9 cellular contexts compared by ENCODE assay signal in the genomic region with DNA sequence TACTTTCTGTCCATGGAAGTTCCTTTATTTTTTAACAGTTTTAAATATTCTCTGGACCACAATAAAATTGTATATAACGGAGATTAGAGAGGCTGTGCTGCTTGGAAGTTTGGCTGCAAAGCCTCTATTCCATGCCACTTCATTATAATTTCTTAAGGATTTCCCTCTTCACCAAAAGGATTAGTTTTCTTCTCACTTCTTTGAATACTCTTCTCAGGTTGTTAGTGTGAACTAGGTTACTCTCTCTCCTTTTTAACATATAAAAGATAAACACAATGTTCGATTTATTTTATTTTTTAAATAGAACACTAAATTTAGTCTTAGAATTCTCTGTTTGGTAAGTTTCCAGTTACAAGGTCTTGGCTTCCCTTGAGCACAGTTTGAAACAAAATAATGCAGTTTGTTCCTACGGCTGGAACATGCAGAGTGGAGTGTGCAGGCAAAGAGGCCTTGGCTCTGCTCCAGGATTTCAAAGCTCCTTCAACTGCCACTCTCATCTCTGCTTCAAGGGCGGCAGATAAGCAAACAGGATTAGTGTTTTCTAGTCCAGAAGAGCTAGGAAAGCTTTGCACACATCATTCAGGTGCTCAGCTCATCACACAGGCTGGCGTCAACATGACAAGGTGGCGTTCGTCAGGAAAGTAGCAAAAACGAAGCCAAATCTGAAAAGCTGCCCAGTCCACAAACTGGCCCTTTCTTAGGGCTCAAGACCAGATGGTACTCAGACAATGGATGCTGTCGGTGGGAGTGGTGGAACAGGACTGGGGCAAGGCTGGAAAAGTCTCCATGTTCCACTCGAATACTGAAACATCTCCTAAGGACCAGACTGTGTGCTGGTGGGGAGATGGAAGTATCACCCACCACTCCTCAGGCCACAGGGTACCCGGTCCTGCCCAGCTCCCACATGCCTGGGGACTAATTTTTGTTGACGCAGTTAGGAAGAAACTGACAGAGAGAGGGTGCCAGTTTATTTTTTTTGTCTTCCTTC.
DNase-seq lines count a peak whose midpoint lies in the region; ATAC-seq lines count a peak whose summit lies in the region.
"Had no signal": no experiment of that assay in that cellular context is flagged by ENCODE, and none has a peak within 500 bp of the region (broad histone marks: within the 10 kb centered on the region; RNA-seq: fewer than 3 reads in every experiment).

No MANE protein-coding gene starts in this region.

- H3K4me1 ChIP-seq in endocrine pancreas (ENCODE audit: control insufficient read depth, insufficient read depth, low read length), result no peaks in the 10 kb centered on the region

- peak overlapping the region; percentile 51 for H3K9ac ChIP-seq in endocrine pancreas (ENCODE audit: control insufficient read depth, insufficient read depth, low read length)

- H3K36me3 ChIP-seq in endocrine pancreas (ENCODE audit: control insufficient read depth, insufficient read depth, low read length), result peaks cover 3% of the 10 kb centered on the region

- H3K4me3 ChIP-seq in endocrine pancreas (ENCODE audit: control insufficient read depth, insufficient read depth, low read length), result no peak overlapping the region

- DNase-seq in HUDEP-2 (lab: John Stamatoyannopoulos, UW; ENCODE audit: unreplicated experiment in 76 of 76) (peak in 57 of 76 experiments; percentile 4 to 72 (median 33)), NCI-H524 treated with DMSO at 0.1 percent for 48 hours (lab: John Stamatoyannopoulos, UW) (peak; percentile 94), renal cortical epithelial cell (ENCODE audit: low read depth) (peak; percentile 16), T1000 (lab: John Stamatoyannopoulos, UW) (no peak), MV-4-11 (lab: John Stamatoyannopoulos, UW) (no peak)
- no peak for DNase-seq in activated naive CD4-positive, alpha-beta T cell treated with anti-CD3 and anti-CD28 coated beads, Interleukin-2, amount 50 U/mL, for 16 hours
- DNase-seq: Karpas-422 had no signal

- H3K9me3 ChIP-seq in endocrine pancreas (ENCODE audit: control insufficient read depth, low read length), result no peaks in the 10 kb centered on the region

- ATAC-seq in HG03460 (IDR thresholded peaks at IDR 0.05; ENCODE audit: unreplicated experiment), result no peak

- no peaks in the 10 kb centered on the region for H3K27me3 ChIP-seq in endocrine pancreas (ENCODE audit: control insufficient read depth, insufficient read depth, low read length)

Comparison
In these comparisons a context has a peak if more than half of its experiments do, and no peak if none do; other contexts are left out.
1. DNase-seq: peak in HUDEP-2 (57 of 76), NCI-H524 treated with DMSO at 0.1 percent for 48 hours (single experiment) and renal cortical epithelial cell (single experiment); none in T1000 (single experiment), activated naive CD4-positive, alpha-beta T cell treated with anti-CD3 and anti-CD28 coated beads, Interleukin-2, amount 50 U/mL, for 16 hours (single experiment) and MV-4-11 (single experiment).